ENCODE assay signal across 24 cellular contexts in genomic region chr20:50203951-50204937, GRCh38. TPM values are rescaled to one million over a fixed set of nuclear protein-coding genes. Genes with fewer than 3 reads are reported as not detected.
DNase-seq lines count a peak whose midpoint lies in the region; ATAC-seq, FAIRE-seq and TF ChIP-seq lines count a peak whose summit lies in the region.
"Had no signal": no experiment of that assay in that cellular context is flagged by ENCODE, and none has a peak within 500 bp of the region (broad histone marks: within the 10 kb centered on the region; RNA-seq: fewer than 3 reads in every experiment).

No MANE protein-coding gene starts in this region.

- peaks cover 11% of the 10 kb centered on the region for H3K27me3 Mint-ChIP-seq in stimulated activated naive CD8-positive, alpha-beta T cell treated with anti-CD3 and anti-CD28 coated beads, Interleukin-15, amount 100 ng/mL, for 72 hours

- peaks cover 0 to 3% of the 10 kb centered on the region in 2 experiments for H3K36me3 ChIP-seq in SK-N-SH (replicated peaks in 1 of 2; ENCODE audit: control insufficient read depth in 1 of 2, insufficient read depth in 2 of 2, low read length in 1 of 2)
- H3K36me3 ChIP-seq in OCI-LY7 (ENCODE audit: insufficient read depth, low read length) = no peaks in the 10 kb centered on the region
- H3K36me3 ChIP-seq: BE2C, HAP-1 had no signal

- H3K9me2 ChIP-seq in SK-N-SH (no peaks in the 10 kb centered on the region), OCI-LY7 (ENCODE audit: insufficient read depth, low read length) (no peaks in the 10 kb centered on the region)

- TF ChIP-seq EP300 in SK-N-SH (IDR thresholded peaks at IDR 0.05; ENCODE audit: borderline replicate concordance in 1 of 2, low read depth in 1 of 2, low read length in 1 of 2) (no peak), A549 (IDR thresholded peaks at IDR 0.05) (no peak)

- no peak for FAIRE-seq in A549 (lab: Jason Lieb, UNC)
- peak; percentile 98 for FAIRE-seq in HTR-8/SVneo (lab: Jason Lieb, UNC)
- FAIRE-seq: A204.1, GM12892, H54 had no signal

- no peak overlapping the region for H3K27ac Mint-ChIP-seq in stimulated activated naive CD8-positive, alpha-beta T cell treated with anti-CD3 and anti-CD28 coated beads, Interleukin-15, amount 100 ng/mL, for 72 hours
- H3K27ac Mint-ChIP-seq: CD4-positive, alpha-beta memory T cell had no signal

- DNase-seq in SK-N-SH = no peak
- DNase-seq in A549 (ENCODE audit: low read depth in 1 of 2, low spot score in 1 of 2) = no peak
- DNase-seq in HTR-8/SVneo (ENCODE audit: insufficient read length, low spot score) = no peak
- no peak for DNase-seq in stimulated activated naive CD8-positive, alpha-beta T cell treated with anti-CD3 and anti-CD28 coated beads, Interleukin-15, amount 100 ng/mL, for 72 hours
- no peak for DNase-seq in OCI-LY7 (ENCODE audit: low spot score)
- DNase-seq in anterior cingulate cortex (lab: John Stamatoyannopoulos, UW) = no peak
- DNase-seq: ACHN; AML-193; BE2C; Calu3; CD4-positive, alpha-beta memory T cell; COR-L47; DMS53; DMS79 treated with DMSO at 0.1 percent for 48 hours; GF-D8; GOT3 had no signal

- TF ChIP-seq CTCF in SK-N-SH (IDR thresholded peaks at IDR 0.05) = no peak
- TF ChIP-seq CTCF in A549 (IDR thresholded peaks at IDR 0.05) = no peak
- no peak for TF ChIP-seq CTCF in OCI-LY7 (conservative IDR thresholded peaks at IDR 0.05; ENCODE audit: low read length)

- no peak overlapping the region for H3K4me3 Mint-ChIP-seq in stimulated activated naive CD8-positive, alpha-beta T cell treated with anti-CD3 and anti-CD28 coated beads, Interleukin-15, amount 100 ng/mL, for 72 hours
- H3K4me3 Mint-ChIP-seq: CD4-positive, alpha-beta memory T cell had no signal

- ATAC-seq in SK-N-SH treated with all-trans-retinoic acid at 6 μM for 48 hours = no peak
- ATAC-seq in A549 = no peak
- ATAC-seq in esophagus mucosa = peak; percentile 24
- ATAC-seq in stimulated activated naive CD8-positive, alpha-beta T cell treated with anti-CD3 and anti-CD28 coated beads, Interleukin-15, amount 100 ng/mL, for 72 hours = no peak

- peaks cover 0 to 12% of the 10 kb centered on the region in 2 donors for H3K9me3 Mint-ChIP-seq in stimulated activated naive CD8-positive, alpha-beta T cell treated with anti-CD3 and anti-CD28 coated beads, Interleukin-15, amount 100 ng/mL, for 72 hours

- no peak for TF ChIP-seq POLR2A in A549 (IDR thresholded peaks at IDR 0.05; ENCODE audit: low read length)

- intact Hi-C loops in OCI-LY7 (cut with micrococcal nuclease; ENCODE audit: unreplicated experiment) = no loop called here

- no peak for TF ChIP-seq RAD21 in SK-N-SH (IDR thresholded peaks at IDR 0.05; ENCODE audit: low read length)
- TF ChIP-seq RAD21 in A549 (conservative IDR thresholded peaks at IDR 0.05 in 1 of 2, IDR thresholded peaks at IDR 0.05 in 1 of 2) = no peak

- H2AFZ ChIP-seq in SK-N-SH (ENCODE audit: low read depth) (no peak overlapping the region), OCI-LY7 (ENCODE audit: low read length) (no peak overlapping the region)

- no peaks in the 10 kb centered on the region for H3F3A ChIP-seq in SK-N-SH (replicated peaks; ENCODE audit: insufficient read depth)

- no peak overlapping the region for H3K27ac ChIP-seq in SK-N-SH (ENCODE audit: low read depth in 2 of 2, low read length in 1 of 2)
- H3K27ac ChIP-seq in A549 = no peak overlapping the region
- H3K27ac ChIP-seq in OCI-LY7 (ENCODE audit: low read depth, low read length, poor library complexity, severe bottlenecking) = no peak overlapping the region
- H3K27ac ChIP-seq: 22Rv1; BLaER1 treated with 17β-estradiol and CSF1 and Interleukin-3, amounts not matched to agents 10 nM and 100 nM had no signal

- H3K4me3 ChIP-seq in SK-N-SH (ENCODE audit: low read depth in 2 of 2, low read length in 1 of 2) = no peak overlapping the region
- H3K4me3 ChIP-seq in A549 = no peak overlapping the region
- no peak overlapping the region for H3K4me3 ChIP-seq in OCI-LY7 (ENCODE audit: low read depth, low read length, poor library complexity, severe bottlenecking)
- H3K4me3 ChIP-seq: BLaER1 treated with 17β-estradiol and CSF1 and Interleukin-3, amounts not matched to agents 10 nM and 100 nM; HAP-1 had no signal

- BruUV-seq in OCI-LY7 (replicated peaks; lab: Mats Ljungman, UMichigan) = no TSS peak

- no peaks in the 10 kb centered on the region for H4K20me1 ChIP-seq in SK-N-SH (ENCODE audit: insufficient read depth)
- H4K20me1 ChIP-seq in OCI-LY7 (ENCODE audit: insufficient read depth, low read length) = no peaks in the 10 kb centered on the region

- H3K9me3 ChIP-seq in SK-N-SH (no peaks in the 10 kb centered on the region), A549 (peaks cover 23% of the 10 kb centered on the region), OCI-LY7 (ENCODE audit: low read length) (peaks cover 9% of the 10 kb centered on the region; the same call in 1 of the 2 replicates)
- H3K9me3 ChIP-seq: HAP-1 had no signal

- H3K79me2 ChIP-seq in SK-N-SH (ENCODE audit: insufficient read depth) (no peaks in the 10 kb centered on the region), OCI-LY7 (ENCODE audit: insufficient read depth, low read depth, low read length) (no peaks in the 10 kb centered on the region)

- H3K4me1 Mint-ChIP-seq in stimulated activated naive CD8-positive, alpha-beta T cell treated with anti-CD3 and anti-CD28 coated beads, Interleukin-15, amount 100 ng/mL, for 72 hours = peaks cover 8% of the 10 kb centered on the region

- CTCF ChIA-PET in SK-N-SH (lab: Yijun Ruan, JAX) = no interaction called here
- CTCF ChIA-PET in A549 (lab: Yijun Ruan, JAX) = no interaction called here
- CTCF ChIA-PET in OCI-LY7 (lab: Charles Lee; ENCODE audit: unreplicated experiment) = no interaction called here

- no peaks in the 10 kb centered on the region for H3K27me3 ChIP-seq in SK-N-SH (ENCODE audit: insufficient read depth)
- H3K27me3 ChIP-seq: BE2C; BLaER1 treated with 17β-estradiol and CSF1 and Interleukin-3, amounts not matched to agents 10 nM and 100 nM had no signal

- POLR2A ChIA-PET in SK-N-SH (lab: Yijun Ruan, JAX) (no interaction called here), A549 (lab: Yijun Ruan, JAX) (no interaction called here), OCI-LY7 (lab: Charles Lee) (interaction anchor here (0.6 kb wide), 1 partner anchor 93 kb away, joined by 3 read pairs; no protein-coding TSS in a partner anchor)

- no peaks in the 10 kb centered on the region for H3K4me1 ChIP-seq in SK-N-SH (ENCODE audit: control insufficient read depth in 1 of 2, insufficient read depth in 2 of 2, low read depth in 1 of 2, low read length in 1 of 2)
- H3K4me1 ChIP-seq in A549 = no peaks in the 10 kb centered on the region
- H3K4me1 ChIP-seq in OCI-LY7 (ENCODE audit: insufficient read depth, low read length, poor library complexity, severe bottlenecking) = peaks cover 5% of the 10 kb centered on the region
- H3K4me1 ChIP-seq: BE2C, HAP-1 had no signal

- H3K9ac ChIP-seq in SK-N-SH = no peak overlapping the region
- H3K9ac ChIP-seq: BLaER1 treated with 17β-estradiol and CSF1 and Interleukin-3, amounts not matched to agents 10 nM and 100 nM had no signal

- H3K4me2 ChIP-seq in SK-N-SH = no peak overlapping the region
- H3K4me2 ChIP-seq in A549 = no peak overlapping the region
- H3K4me2 ChIP-seq in OCI-LY7 (ENCODE audit: low read length) = no peak overlapping the region

- WGBS in SK-N-SH (ENCODE audit: low lambda C conversion rate) = 87% methylated on average over 5 of the region's 5 CpGs
- 74% methylated on average over 5 of the region's 5 CpGs for WGBS in A549 (ENCODE audit: missing lambda C conversion rate)

TF ChIP-seq in SK-N-SH treated with all-trans-retinoic acid at 6 μM for 48 hours, 23 proteins besides CTCF, POLR2A, EP300 and RAD21 (continues in another document):
- TF ChIP-seq ZNF8 (CRISPR knock-in tag; IDR thresholded peaks at IDR 0.05) = peak; percentile 97

TF ChIP-seq in SK-N-SH, 30 proteins besides CTCF, POLR2A, EP300 and RAD21 (continues in another document):
- no peak for TF ChIP-seq MEF2A (IDR thresholded peaks at IDR 0.05; ENCODE audit: borderline replicate concordance, low read depth)
- TF ChIP-seq SMC3 (IDR thresholded peaks at IDR 0.05; ENCODE audit: low read depth, low read length) = no peak
- no peak for TF ChIP-seq TEAD4 (IDR thresholded peaks at IDR 0.05; ENCODE audit: borderline replicate concordance, insufficient read depth)
- TF ChIP-seq RFX5 (IDR thresholded peaks at IDR 0.05; ENCODE audit: low read length) = no peak

TF ChIP-seq in A549, 52 proteins besides CTCF, POLR2A, EP300 and RAD21 (continues in another document):
- TF ChIP-seq MAFK (IDR thresholded peaks at IDR 0.05; ENCODE audit: partially characterized antibody) = peak; percentile 24

RNA-seq across cellular contexts. Expression of gene CEBPB, which starts 13.6 kb away (rescaled TPM):
- 13.2 and 14.7 TPM in 2 replicates for polyA plus RNA-seq in SK-N-SH (2012; rRNA removed)
- 9.5 and 11.1 TPM in 2 replicates for polyA plus RNA-seq in SK-N-SH (2012; cell fraction: cytosol; rRNA removed)
- polyA plus RNA-seq in SK-N-SH (2012; cell fraction: nucleus; rRNA removed) = 28.3 and 31.7 TPM in 2 replicates
- polyA plus RNA-seq in A549 (2011; rRNA removed) = 35.9 and 45.4 TPM in 2 replicates
- 71.1 and 106 TPM in 2 replicates for polyA plus RNA-seq in A549 (2012; cell fraction: cytosol; rRNA removed)
- polyA plus RNA-seq in A549 (2012; cell fraction: nucleus; rRNA removed) = 82.9 and 128 TPM in 2 replicates
- 58.9 to 74.0 TPM (median 66.6 TPM) in 3 replicates for polyA plus RNA-seq in A549 (2017; fragmentation: RNase III; extraction: RNeasy Plus Mini Kit Qiagen cat#74134 plus additional on column Dnase treatment)
- 18.3 and 20.0 TPM in 2 replicates for polyA minus RNA-seq in A549 (2011; rRNA and poly(A)+ RNA removed)
- 59.8 TPM for total RNA-seq in esophagus mucosa
- 31.0 and 47.6 TPM in 2 replicates for total RNA-seq in OCI-LY7 (2014; rRNA removed; shearing (Covaris generic))
- 48.2 and 48.4 TPM in 2 replicates for total RNA-seq in OCI-LY7 (2022)

RNA-seq across cellular contexts. Expression of gene PEDS1, which starts 50.7 kb away (rescaled TPM):
- polyA plus RNA-seq in SK-N-SH (2012; rRNA removed) = 18.3 and 18.4 TPM in 2 replicates
- 8.6 and 12.8 TPM in 2 replicates for polyA plus RNA-seq in SK-N-SH (2012; cell fraction: cytosol; rRNA removed)
- 10.1 and 13.1 TPM in 2 replicates for polyA plus RNA-seq in SK-N-SH (2012; cell fraction: nucleus; rRNA removed)
- polyA plus RNA-seq in A549 (2011; rRNA removed) = 24.5 and 33.5 TPM in 2 replicates
- polyA plus RNA-seq in A549 (2012; cell fraction: cytosol; rRNA removed) = 42.2 and 62.3 TPM in 2 replicates
- polyA plus RNA-seq in A549 (2012; cell fraction: nucleus; rRNA removed) = 37.3 and 53.0 TPM in 2 replicates
- 23.1 to 26.5 TPM (median 25.8 TPM) in 3 replicates for polyA plus RNA-seq in A549 (2017; fragmentation: RNase III; extraction: RNeasy Plus Mini Kit Qiagen cat#74134 plus additional on column Dnase treatment)
- polyA minus RNA-seq in A549 (2011; rRNA and poly(A)+ RNA removed) = 59.2 and 69.8 TPM in 2 replicates
- 27.0 TPM for total RNA-seq in esophagus mucosa
- total RNA-seq in OCI-LY7 (2014; rRNA removed; shearing (Covaris generic)) = 12.0 and 25.9 TPM in 2 replicates
- total RNA-seq in OCI-LY7 (2022) = 19.5 and 22.0 TPM in 2 replicates
